ENCODE assay signal across 8 cellular contexts in genomic region chr17:8382052-8382879, GRCh38. TPM values are rescaled to one million over a fixed set of nuclear protein-coding genes. Genes with fewer than 3 reads are reported as not detected.
DNase-seq lines count a peak whose midpoint lies in the region; ATAC-seq and TF ChIP-seq lines count a peak whose summit lies in the region.

No MANE protein-coding gene starts in this region.

- peak overlapping the region; percentile 85 to 98 (median 90) for H3K4me3 ChIP-seq in skeletal muscle tissue (ENCODE audit: low read length in 3 of 3)

- H3K27me3 ChIP-seq in foreskin keratinocyte (no peaks in the 10 kb centered on the region), skeletal muscle tissue (ENCODE audit: control insufficient read depth in 3 of 3, insufficient read depth in 3 of 3, low read length in 3 of 3) (no peaks in the 10 kb centered on the region)

- peaks cover 23 to 37% (median 34%) of the 10 kb centered on the region in 3 donors for H3K36me3 ChIP-seq in skeletal muscle tissue (ENCODE audit: control insufficient read depth in 3 of 3, insufficient read depth in 3 of 3, low read length in 3 of 3)

- H3K4me1 ChIP-seq in foreskin keratinocyte, result peaks cover 14% of the 10 kb centered on the region
- peaks cover 13 to 30% (median 20%) of the 10 kb centered on the region in 3 donors for H3K4me1 ChIP-seq in skeletal muscle tissue (ENCODE audit: control insufficient read depth in 3 of 3, insufficient read depth in 3 of 3, low read length in 3 of 3)

- no peak for TF ChIP-seq CTCF in foreskin keratinocyte (conservative IDR thresholded peaks at IDR 0.05)

- peaks cover 44% of the 10 kb centered on the region for H3K36me3 Mint-ChIP-seq in T-cell

- H3K4me1 Mint-ChIP-seq in T-cell, result peaks cover 61 to 74% (median 64%) of the 10 kb centered on the region in 3 donors

- H3K9me3 Mint-ChIP-seq in T-cell, result no peaks in the 10 kb centered on the region

- CTCF ChIA-PET in T-cell (lab: Charles Lee), result interaction anchor here (0.6 to 0.7 kb wide), 3 partner anchors 363 to 897 kb away, joined by 3 to 4 read pairs (median 3); no protein-coding TSS in a partner anchor

- H3K27ac Mint-ChIP-seq in T-cell, result peak overlapping the region; percentile 90 to 95

- H3K27me3 Mint-ChIP-seq in T-cell, result no peaks in the 10 kb centered on the region

- POLR2A ChIA-PET in T-cell (lab: Charles Lee), result interaction anchor here in 1 of 2 donors (0.6 kb wide), 2 partner anchors 12 to 470 kb away, joined by 4 to 5 read pairs; no protein-coding TSS in a partner anchor

- DNase-seq in NCI-H146 (lab: John Stamatoyannopoulos, UW) (peak; percentile 37), NCI-H146 treated with DMSO at 0.1 percent for 48 hours (lab: John Stamatoyannopoulos, UW; ENCODE audit: unreplicated experiment) (no peak), T-cell (no peak), foreskin keratinocyte (no peak), GM19238 (ENCODE audit: insufficient read length, low spot score) (no peak), HuH-7 (ENCODE audit: low spot score) (no peak), 8988T (no peak)

- peak overlapping the region; percentile 89 to 100 (median 100) for H3K4me3 Mint-ChIP-seq in T-cell

- ATAC-seq in T-cell (replicated peaks in 1 of 4), result no peak
- no peak for ATAC-seq in foreskin keratinocyte

- peak overlapping the region; percentile 84 for H3K27ac ChIP-seq in foreskin keratinocyte
- peak overlapping the region; percentile 66 for H3K27ac ChIP-seq in skeletal muscle tissue (ENCODE audit: low read depth, low read length)

- H3K9me3 ChIP-seq in skeletal muscle tissue (ENCODE audit: control insufficient read depth in 3 of 3, low read length in 3 of 3), result no peaks in the 10 kb centered on the region

- H3K9ac ChIP-seq in skeletal muscle tissue (ENCODE audit: low read depth in 1 of 3, low read length in 3 of 3), result peak overlapping the region; percentile 70 to 86 (median 85)

RNA-seq across cellular contexts. Expression of gene RPL26, which starts 0.7 kb away (rescaled TPM):
- total RNA-seq in T-cell (1,000 to 10,000 TPM; 2,515 to 2,978 (median 2,612) TPM), foreskin keratinocyte (2,517 and 2,669 TPM in 2 replicates), skeletal muscle tissue (4,040 TPM)
- 3,931 and 3,982 TPM in 2 replicates for polyA plus RNA-seq in foreskin keratinocyte

RNA-seq across cellular contexts. Expression of gene RNF222, which starts 15.4 kb away (rescaled TPM):
- total RNA-seq in T-cell (1 to 10 TPM in 2 of 5 donors, under 1 TPM in 2, not detected in 1; 0.09 to 1.6 (median 0.57) TPM), foreskin keratinocyte (0.07 TPM in 1 of 2 replicates, not detected in the other), skeletal muscle tissue (not detected)
- polyA plus RNA-seq in foreskin keratinocyte, result 0.03 and 0.06 TPM in 2 replicates

RNA-seq across cellular contexts. Expression of gene ODF4, which starts 42.6 kb away (rescaled TPM):
- total RNA-seq in T-cell, result not detected
- not detected in 2 replicates for total RNA-seq in foreskin keratinocyte
- polyA plus RNA-seq in foreskin keratinocyte, result not detected in 2 replicates
- total RNA-seq in skeletal muscle tissue, result not detected

RNA-seq across cellular contexts. Expression of gene NDEL1, which starts 53.4 kb away (rescaled TPM):
- 100 to 1,000 TPM in 2 of 5 donors, 10 to 100 TPM in 3; 83.4 to 241 (median 99.0) TPM for total RNA-seq in T-cell
- 47.9 and 51.8 TPM in 2 replicates for total RNA-seq in foreskin keratinocyte
- 34.1 and 34.5 TPM in 2 replicates for polyA plus RNA-seq in foreskin keratinocyte
- total RNA-seq in skeletal muscle tissue, result 32.4 TPM
